In genomic region chr7:100089458-100090201, GRCh38 we compare ENCODE assay signal across 8 cellular contexts. TPM values are rescaled to one million over a fixed set of nuclear protein-coding genes. Genes with fewer than 3 reads are reported as not detected.
DNase-seq lines count a peak whose midpoint lies in the region; ATAC-seq, FAIRE-seq and TF ChIP-seq lines count a peak whose summit lies in the region.

No MANE protein-coding gene starts in this region.

- H3K27me3 Mint-ChIP-seq in activated T-cell treated with anti-CD3 and anti-CD28 coated beads, Interleukin-2, amount 50 U/mL, for 4 hours (ENCODE audit: low read depth) = no peaks in the 10 kb centered on the region
- H3K27me3 Mint-ChIP-seq in type B pancreatic cell = no peaks in the 10 kb centered on the region

- ATAC-seq in activated T-cell treated with anti-CD3 and anti-CD28 coated beads, Interleukin-2, amount 50 U/mL, for 4 hours = no peak
- no peak for ATAC-seq in HepG2
- ATAC-seq in HG03460 (IDR thresholded peaks at IDR 0.05; ENCODE audit: unreplicated experiment) = no peak

- H3K27me3 ChIP-seq in adrenal gland = no peaks in the 10 kb centered on the region
- no peaks in the 10 kb centered on the region; a peak in 1 of 5 replicates for H3K27me3 ChIP-seq in HepG2 (ENCODE audit: control insufficient read depth in 1 of 2, insufficient read depth in 2 of 2, low read length in 2 of 2)

- TF ChIP-seq CTCF in adrenal gland (IDR thresholded peaks at IDR 0.05) (no peak), HepG2 (CRISPR knock-in tag; IDR thresholded peaks at IDR 0.05) (no peak), type B pancreatic cell (conservative IDR thresholded peaks at IDR 0.05) (no peak)

- POLR2A ChIA-PET in HepG2 (lab: Yijun Ruan, JAX) = interaction anchor here (0.7 to 4.3 kb wide), 4 partner anchors 12 to 88 kb away, joined by 3 to 33 read pairs (median 16); partner anchors contain the start of genes AP4M1, GPC2, LAMTOR4 and MCM7

- H3K4me1 ChIP-seq in adrenal gland (replicated peaks in 1 of 2) (peaks cover 9 to 27% of the 10 kb centered on the region in 2 donors), HepG2 (ENCODE audit: insufficient read depth, low read length) (peaks cover 38% of the 10 kb centered on the region)

- no TSS peak for BruUV-seq in HepG2 (replicated peaks; lab: Mats Ljungman, UMichigan)

- peak overlapping the region in 3 of 4 donors; percentile 45 to 83 (median 80) for H3K4me3 ChIP-seq in adrenal gland
- peak overlapping the region; percentile 83 to 97 (median 84) for H3K4me3 ChIP-seq in HepG2 (replicated peaks in 1 of 3; ENCODE audit: insufficient read depth in 1 of 3, low read depth in 2 of 3, low read length in 3 of 3)

- DNase-seq in activated T-cell treated with anti-CD3 and anti-CD28 coated beads, Interleukin-2, amount 50 U/mL, for 4 hours = no peak
- DNase-seq in activated T-cell treated with anti-CD3 and anti-CD28 coated beads, Interleukin-2, amount 50 U/mL, for 1 hour = no peak
- DNase-seq in adrenal gland (no peak), HepG2 (ENCODE audit: low spot score) (no peak), type B pancreatic cell (ENCODE audit: extremely low spot score, unreplicated experiment) (no peak), middle frontal gyrus (ENCODE audit: extremely low spot score, low spot score) (no peak)
- DNase-seq in stimulated activated naive CD4-positive, alpha-beta T cell (lab: John Stamatoyannopoulos, UW) = no peak

- H3K79me2 ChIP-seq in HepG2 (ENCODE audit: insufficient read depth, low read length) = peaks cover 10% of the 10 kb centered on the region

- peak overlapping the region; percentile 87 for H3K27ac Mint-ChIP-seq in type B pancreatic cell

- peak overlapping the region; percentile 87 for H3K4me2 ChIP-seq in HepG2 (ENCODE audit: low read depth, low read length)

- H3K4me3 Mint-ChIP-seq in activated T-cell treated with anti-CD3 and anti-CD28 coated beads, Interleukin-2, amount 50 U/mL, for 4 hours = peak overlapping the region; percentile 85
- peak overlapping the region; percentile 95 for H3K4me3 Mint-ChIP-seq in type B pancreatic cell

- TF ChIP-seq POLR2A in adrenal gland (IDR thresholded peaks at IDR 0.05) (no peak), HepG2 (IDR thresholded peaks at IDR 0.05; ENCODE audit: insufficient read depth in 1 of 2, low read depth in 2 of 2, low read length in 2 of 2) (no peak)

- intact Hi-C loops in adrenal gland (cut with DNase I) = no loop called here
- intact Hi-C loops in HepG2 (cut with micrococcal nuclease; ENCODE audit: unreplicated experiment) = no loop called here

- H3K27ac ChIP-seq in adrenal gland = peak overlapping the region in 3 of 5 donors; percentile 17 to 85 (median 80)
- peak overlapping the region; percentile 74 for H3K27ac ChIP-seq in HepG2 (ENCODE audit: extremely low read length, insufficient read depth, low read length)

- peaks cover 0 to 42% of the 10 kb centered on the region in 2 donors for H3K36me3 ChIP-seq in adrenal gland (replicated peaks in 1 of 2)
- H3K36me3 ChIP-seq in HepG2 (replicated peaks in 1 of 2; ENCODE audit: control insufficient read depth in 1 of 2, insufficient read depth in 2 of 2, low read length in 2 of 2) = peaks cover 28 to 44% of the 10 kb centered on the region in 2 experiments

- FAIRE-seq in HepG2 (lab: Jason Lieb, UNC) = peak; percentile 4

- peaks cover 28% of the 10 kb centered on the region for H3K36me3 Mint-ChIP-seq in activated T-cell treated with anti-CD3 and anti-CD28 coated beads, Interleukin-2, amount 50 U/mL, for 4 hours (ENCODE audit: insufficient read depth)
- H3K36me3 Mint-ChIP-seq in type B pancreatic cell = peaks cover 12% of the 10 kb centered on the region

- 25 to 33% (median 27%) methylated on average over 7 of the region's 7 CpGs for WGBS in adrenal gland, 4 donors
- 8% methylated on average over 7 of the region's 7 CpGs for WGBS in HepG2 (ENCODE audit: low lambda C conversion rate)

- TF ChIP-seq EP300 in HepG2 (IDR thresholded peaks at IDR 0.05; ENCODE audit: low read depth in 2 of 2, low read length in 2 of 2) (no peak), HepG2 (CRISPR knock-in tag; IDR thresholded peaks at IDR 0.05; ENCODE audit: borderline replicate concordance) (no peak)

- H4K20me1 ChIP-seq in HepG2 (ENCODE audit: insufficient read depth, low read length) = no peaks in the 10 kb centered on the region

- peak overlapping the region; percentile 96 for H3K9ac ChIP-seq in HepG2 (ENCODE audit: insufficient read depth, low read depth, low read length)

- in situ Hi-C loops in HepG2 (cut with HindIII; ENCODE audit: extremely low pct_ligation_motif_present, low pct_unique_long_range_greater_than_20kb) = no loop called here

- no peak for TF ChIP-seq RAD21 in HepG2 (CRISPR knock-in tag; IDR thresholded peaks at IDR 0.05)

- CTCF ChIA-PET in HepG2 (lab: Yijun Ruan, JAX; ENCODE audit: low intra/inter-chr PET ratio, low total read pairs) = no interaction called here

- H3K9me3 ChIP-seq in adrenal gland (replicated peaks in 1 of 3) = no peaks in the 10 kb centered on the region
- no peaks in the 10 kb centered on the region for H3K9me3 ChIP-seq in HepG2 (ENCODE audit: low read length)

- no peak overlapping the region for H2AFZ ChIP-seq in HepG2 (ENCODE audit: low read length)

- H3K9me3 Mint-ChIP-seq in activated T-cell treated with anti-CD3 and anti-CD28 coated beads, Interleukin-2, amount 50 U/mL, for 4 hours = no peaks in the 10 kb centered on the region
- H3K9me3 Mint-ChIP-seq in type B pancreatic cell = no peaks in the 10 kb centered on the region

- H3K4me1 Mint-ChIP-seq in activated T-cell treated with anti-CD3 and anti-CD28 coated beads, Interleukin-2, amount 50 U/mL, for 4 hours (ENCODE audit: low read depth) = peaks cover 20% of the 10 kb centered on the region
- H3K4me1 Mint-ChIP-seq in type B pancreatic cell (ENCODE audit: unreplicated experiment) = peaks cover 17% of the 10 kb centered on the region

RNA-seq across cellular contexts. Expression of gene COPS6, which starts 0.9 kb away (rescaled TPM):
- 100 to 1,000 TPM; 105 to 120 (median 112) TPM for total RNA-seq in activated T-cell treated with anti-CD3 and anti-CD28 coated beads, Interleukin-2, amount 50 U/mL, for 4 hours
- total RNA-seq in adrenal gland = 100 to 1,000 TPM in 5 of 8 donors, 10 to 100 TPM in 3; 25.5 to 130 (median 102) TPM
- polyA plus RNA-seq in adrenal gland = 100 to 1,000 TPM; 135 to 194 (median 187) TPM
- 33.4 and 64.4 TPM in 2 replicates for total RNA-seq in HepG2 (2016; rRNA removed; fragmentation: Illumina TruSeq; extraction: Trizol)
- total RNA-seq in HepG2 (2016; cell fraction: cytosol; rRNA removed; fragmentation: Illumina TruSeq; extraction: Trizol; ENCODE audit: low read depth) = 9.5 and 10.2 TPM in 2 replicates
- 36.3 and 62.5 TPM in 2 replicates for total RNA-seq in HepG2 (2016; cell fraction: insoluble cytoplasmic fraction; rRNA removed; fragmentation: Illumina TruSeq; extraction: Trizol)
- 15.0 and 17.1 TPM in 2 replicates for total RNA-seq in HepG2 (2016; cell fraction: membrane; rRNA removed; fragmentation: Illumina TruSeq; extraction: Trizol)
- 28.6 and 31.2 TPM in 2 replicates for total RNA-seq in HepG2 (2016; cell fraction: nucleus; rRNA removed; fragmentation: Illumina TruSeq; extraction: Trizol)
- polyA plus RNA-seq in HepG2 (2011; rRNA removed) = 117 and 124 TPM in 2 replicates
- polyA plus RNA-seq in HepG2 (2011; cell fraction: cytosol; rRNA removed) = 122 and 127 TPM in 2 replicates
- polyA plus RNA-seq in HepG2 (2011; cell fraction: nucleus; rRNA removed) = 63.0 and 72.5 TPM in 2 replicates
- 71.1 and 91.2 TPM in 2 replicates for polyA plus RNA-seq in HepG2 (2012)
- 26.8 and 27.5 TPM in 2 replicates for polyA plus RNA-seq in HepG2 (2016; cell fraction: cytosol; fragmentation: Illumina TruSeq; extraction: Trizol; ENCODE audit: low read depth)
- polyA plus RNA-seq in HepG2 (2016; cell fraction: insoluble cytoplasmic fraction; fragmentation: Illumina TruSeq; extraction: Trizol; ENCODE audit: low read depth) = 132 and 136 TPM in 2 replicates
- polyA plus RNA-seq in HepG2 (2016; cell fraction: membrane; fragmentation: Illumina TruSeq; extraction: Trizol; ENCODE audit: low read depth) = 25.7 and 26.0 TPM in 2 replicates
- polyA plus RNA-seq in HepG2 (2016; cell fraction: nucleus; fragmentation: Illumina TruSeq; extraction: Trizol; ENCODE audit: insufficient read depth, low read depth) = 83.2 and 85.6 TPM in 2 replicates
- polyA minus RNA-seq in HepG2 (2011; rRNA and poly(A)+ RNA removed; ENCODE audit: low replicate concordance) = 104 and 348 TPM in 2 replicates
- polyA minus RNA-seq in HepG2 (2011; cell fraction: cytosol; rRNA and poly(A)+ RNA removed) = 44.1 and 55.6 TPM in 2 replicates
- polyA minus RNA-seq in HepG2 (2011; cell fraction: nucleus; rRNA and poly(A)+ RNA removed) = 29.6 and 33.3 TPM in 2 replicates
- total RNA-seq in type B pancreatic cell (ENCODE audit: low replicate concordance) = 87.0 and 120 TPM in 2 replicates

RNA-seq across cellular contexts. Expression of gene ZNF3, which starts 8.1 kb away (rescaled TPM):
- 10 to 100 TPM; 18.8 to 21.8 (median 21.6) TPM for total RNA-seq in activated T-cell treated with anti-CD3 and anti-CD28 coated beads, Interleukin-2, amount 50 U/mL, for 4 hours
- 10 to 100 TPM; 13.2 to 47.3 (median 22.1) TPM for total RNA-seq in adrenal gland
- polyA plus RNA-seq in adrenal gland = 10 to 100 TPM; 17.4 to 25.5 (median 23.2) TPM
- total RNA-seq in HepG2 (2016; rRNA removed; fragmentation: Illumina TruSeq; extraction: Trizol) = 53.2 and 56.9 TPM in 2 replicates
- total RNA-seq in HepG2 (2016; cell fraction: cytosol; rRNA removed; fragmentation: Illumina TruSeq; extraction: Trizol; ENCODE audit: low read depth) = 14.5 and 17.2 TPM in 2 replicates
- total RNA-seq in HepG2 (2016; cell fraction: insoluble cytoplasmic fraction; rRNA removed; fragmentation: Illumina TruSeq; extraction: Trizol) = 49.6 and 57.2 TPM in 2 replicates
- 31.0 and 33.2 TPM in 2 replicates for total RNA-seq in HepG2 (2016; cell fraction: membrane; rRNA removed; fragmentation: Illumina TruSeq; extraction: Trizol)
- total RNA-seq in HepG2 (2016; cell fraction: nucleus; rRNA removed; fragmentation: Illumina TruSeq; extraction: Trizol) = 75.6 and 79.7 TPM in 2 replicates
- polyA plus RNA-seq in HepG2 (2011; rRNA removed) = 29.1 and 33.7 TPM in 2 replicates
- polyA plus RNA-seq in HepG2 (2011; cell fraction: cytosol; rRNA removed) = 14.7 and 19.2 TPM in 2 replicates
- polyA plus RNA-seq in HepG2 (2011; cell fraction: nucleus; rRNA removed) = 57.3 and 62.4 TPM in 2 replicates
- polyA plus RNA-seq in HepG2 (2012) = 30.0 and 30.2 TPM in 2 replicates
- polyA plus RNA-seq in HepG2 (2016; cell fraction: cytosol; fragmentation: Illumina TruSeq; extraction: Trizol; ENCODE audit: low read depth) = 5.1 and 5.2 TPM in 2 replicates
- polyA plus RNA-seq in HepG2 (2016; cell fraction: insoluble cytoplasmic fraction; fragmentation: Illumina TruSeq; extraction: Trizol; ENCODE audit: low read depth) = 35.8 and 38.2 TPM in 2 replicates
- polyA plus RNA-seq in HepG2 (2016; cell fraction: membrane; fragmentation: Illumina TruSeq; extraction: Trizol; ENCODE audit: low read depth) = 12.2 and 13.7 TPM in 2 replicates
- 98.1 and 100 TPM in 2 replicates for polyA plus RNA-seq in HepG2 (2016; cell fraction: nucleus; fragmentation: Illumina TruSeq; extraction: Trizol; ENCODE audit: insufficient read depth, low read depth)
- 32.6 and 73.5 TPM in 2 replicates for polyA minus RNA-seq in HepG2 (2011; rRNA and poly(A)+ RNA removed; ENCODE audit: low replicate concordance)
- 17.8 and 19.3 TPM in 2 replicates for polyA minus RNA-seq in HepG2 (2011; cell fraction: cytosol; rRNA and poly(A)+ RNA removed)
- polyA minus RNA-seq in HepG2 (2011; cell fraction: nucleus; rRNA and poly(A)+ RNA removed) = 103 and 106 TPM in 2 replicates
- 52.8 and 66.6 TPM in 2 replicates for total RNA-seq in type B pancreatic cell (ENCODE audit: low replicate concordance)

RNA-seq across cellular contexts. Expression of gene MCM7, which starts 11.6 kb away (rescaled TPM):
- total RNA-seq in activated T-cell treated with anti-CD3 and anti-CD28 coated beads, Interleukin-2, amount 50 U/mL, for 4 hours = 100 to 1,000 TPM; 471 to 592 (median 521) TPM
- total RNA-seq in adrenal gland = 10 to 100 TPM; 13.6 to 51.0 (median 27.5) TPM
- polyA plus RNA-seq in adrenal gland = 10 to 100 TPM; 12.2 to 72.3 (median 52.4) TPM
- 214 and 229 TPM in 2 replicates for total RNA-seq in HepG2 (2016; rRNA removed; fragmentation: Illumina TruSeq; extraction: Trizol)
- 19.3 and 25.3 TPM in 2 replicates for total RNA-seq in HepG2 (2016; cell fraction: cytosol; rRNA removed; fragmentation: Illumina TruSeq; extraction: Trizol; ENCODE audit: low read depth)
- total RNA-seq in HepG2 (2016; cell fraction: insoluble cytoplasmic fraction; rRNA removed; fragmentation: Illumina TruSeq; extraction: Trizol) = 222 and 231 TPM in 2 replicates
- 36.3 and 40.6 TPM in 2 replicates for total RNA-seq in HepG2 (2016; cell fraction: membrane; rRNA removed; fragmentation: Illumina TruSeq; extraction: Trizol)
- total RNA-seq in HepG2 (2016; cell fraction: nucleus; rRNA removed; fragmentation: Illumina TruSeq; extraction: Trizol) = 158 and 170 TPM in 2 replicates
- polyA plus RNA-seq in HepG2 (2011; rRNA removed) = 74.6 and 84.5 TPM in 2 replicates
- 43.5 and 88.2 TPM in 2 replicates for polyA plus RNA-seq in HepG2 (2011; cell fraction: cytosol; rRNA removed)
- polyA plus RNA-seq in HepG2 (2011; cell fraction: nucleus; rRNA removed) = 179 and 250 TPM in 2 replicates
- polyA plus RNA-seq in HepG2 (2012) = 55.3 and 79.0 TPM in 2 replicates
- polyA plus RNA-seq in HepG2 (2016; cell fraction: cytosol; fragmentation: Illumina TruSeq; extraction: Trizol; ENCODE audit: low read depth) = 13.7 and 15.9 TPM in 2 replicates
- polyA plus RNA-seq in HepG2 (2016; cell fraction: insoluble cytoplasmic fraction; fragmentation: Illumina TruSeq; extraction: Trizol; ENCODE audit: low read depth) = 184 and 192 TPM in 2 replicates
- polyA plus RNA-seq in HepG2 (2016; cell fraction: membrane; fragmentation: Illumina TruSeq; extraction: Trizol; ENCODE audit: low read depth) = 21.2 and 24.5 TPM in 2 replicates
- polyA plus RNA-seq in HepG2 (2016; cell fraction: nucleus; fragmentation: Illumina TruSeq; extraction: Trizol; ENCODE audit: insufficient read depth, low read depth) = 208 and 214 TPM in 2 replicates
- polyA minus RNA-seq in HepG2 (2011; rRNA and poly(A)+ RNA removed; ENCODE audit: low replicate concordance) = 187 and 581 TPM in 2 replicates
- 44.7 and 74.8 TPM in 2 replicates for polyA minus RNA-seq in HepG2 (2011; cell fraction: cytosol; rRNA and poly(A)+ RNA removed)
- polyA minus RNA-seq in HepG2 (2011; cell fraction: nucleus; rRNA and poly(A)+ RNA removed) = 108 and 139 TPM in 2 replicates
- total RNA-seq in type B pancreatic cell (ENCODE audit: low replicate concordance) = 121 and 244 TPM in 2 replicates

RNA-seq across cellular contexts. Expression of gene AP4M1, which starts 11.8 kb away (rescaled TPM):
- 10 to 100 TPM; 13.4 to 16.0 (median 16.0) TPM for total RNA-seq in activated T-cell treated with anti-CD3 and anti-CD28 coated beads, Interleukin-2, amount 50 U/mL, for 4 hours
- total RNA-seq in adrenal gland = 10 to 100 TPM in 7 of 8 donors, 1 to 10 TPM in 1; 9.6 to 24.0 (median 16.5) TPM
- 10 to 100 TPM in 2 of 3 donors, 1 to 10 TPM in 1; 9.6 to 30.1 (median 23.5) TPM for polyA plus RNA-seq in adrenal gland
- 8.2 and 9.7 TPM in 2 replicates for total RNA-seq in HepG2 (2016; rRNA removed; fragmentation: Illumina TruSeq; extraction: Trizol)
- total RNA-seq in HepG2 (2016; cell fraction: cytosol; rRNA removed; fragmentation: Illumina TruSeq; extraction: Trizol; ENCODE audit: low read depth) = 4.1 and 5.3 TPM in 2 replicates
- total RNA-seq in HepG2 (2016; cell fraction: insoluble cytoplasmic fraction; rRNA removed; fragmentation: Illumina TruSeq; extraction: Trizol) = 7.7 and 10.0 TPM in 2 replicates
- total RNA-seq in HepG2 (2016; cell fraction: membrane; rRNA removed; fragmentation: Illumina TruSeq; extraction: Trizol) = 5.6 and 6.2 TPM in 2 replicates
- total RNA-seq in HepG2 (2016; cell fraction: nucleus; rRNA removed; fragmentation: Illumina TruSeq; extraction: Trizol) = 5.9 and 11.5 TPM in 2 replicates
- 6.0 and 6.3 TPM in 2 replicates for polyA plus RNA-seq in HepG2 (2011; rRNA removed)
- polyA plus RNA-seq in HepG2 (2011; cell fraction: cytosol; rRNA removed) = 3.9 and 4.9 TPM in 2 replicates
- polyA plus RNA-seq in HepG2 (2011; cell fraction: nucleus; rRNA removed) = 11.1 and 15.0 TPM in 2 replicates
- polyA plus RNA-seq in HepG2 (2012) = 4.9 and 5.0 TPM in 2 replicates
- 2.8 and 2.9 TPM in 2 replicates for polyA plus RNA-seq in HepG2 (2016; cell fraction: cytosol; fragmentation: Illumina TruSeq; extraction: Trizol; ENCODE audit: low read depth)
- polyA plus RNA-seq in HepG2 (2016; cell fraction: insoluble cytoplasmic fraction; fragmentation: Illumina TruSeq; extraction: Trizol; ENCODE audit: low read depth) = 5.9 and 7.7 TPM in 2 replicates
- 3.9 and 4.1 TPM in 2 replicates for polyA plus RNA-seq in HepG2 (2016; cell fraction: membrane; fragmentation: Illumina TruSeq; extraction: Trizol; ENCODE audit: low read depth)
- polyA plus RNA-seq in HepG2 (2016; cell fraction: nucleus; fragmentation: Illumina TruSeq; extraction: Trizol; ENCODE audit: insufficient read depth, low read depth) = 13.0 and 18.6 TPM in 2 replicates
- polyA minus RNA-seq in HepG2 (2011; rRNA and poly(A)+ RNA removed; ENCODE audit: low replicate concordance) = 10.8 and 17.7 TPM in 2 replicates
- polyA minus RNA-seq in HepG2 (2011; cell fraction: cytosol; rRNA and poly(A)+ RNA removed) = 3.0 and 5.2 TPM in 2 replicates
- 6.7 and 7.2 TPM in 2 replicates for polyA minus RNA-seq in HepG2 (2011; cell fraction: nucleus; rRNA and poly(A)+ RNA removed)
- total RNA-seq in type B pancreatic cell (ENCODE audit: low replicate concordance) = 25.7 and 28.5 TPM in 2 replicates

RNA-seq across cellular contexts. Expression of gene TAF6, which starts 29.5 kb away (rescaled TPM):
- total RNA-seq in activated T-cell treated with anti-CD3 and anti-CD28 coated beads, Interleukin-2, amount 50 U/mL, for 4 hours = 10 to 100 TPM; 67.3 to 74.2 (median 72.9) TPM
- total RNA-seq in adrenal gland = 100 to 1,000 TPM in 1 of 8 donors, 10 to 100 TPM in 7; 49.9 to 141 (median 71.8) TPM
- polyA plus RNA-seq in adrenal gland = 10 to 100 TPM; 41.3 to 69.4 (median 67.9) TPM
- 18.8 and 25.6 TPM in 2 replicates for total RNA-seq in HepG2 (2016; rRNA removed; fragmentation: Illumina TruSeq; extraction: Trizol)
- 10.3 and 12.6 TPM in 2 replicates for total RNA-seq in HepG2 (2016; cell fraction: cytosol; rRNA removed; fragmentation: Illumina TruSeq; extraction: Trizol; ENCODE audit: low read depth)
- 20.6 and 21.5 TPM in 2 replicates for total RNA-seq in HepG2 (2016; cell fraction: insoluble cytoplasmic fraction; rRNA removed; fragmentation: Illumina TruSeq; extraction: Trizol)
- 29.7 and 31.8 TPM in 2 replicates for total RNA-seq in HepG2 (2016; cell fraction: membrane; rRNA removed; fragmentation: Illumina TruSeq; extraction: Trizol)
- 16.2 and 20.2 TPM in 2 replicates for total RNA-seq in HepG2 (2016; cell fraction: nucleus; rRNA removed; fragmentation: Illumina TruSeq; extraction: Trizol)
- 12.6 and 12.9 TPM in 2 replicates for polyA plus RNA-seq in HepG2 (2011; rRNA removed)
- 4.9 and 5.4 TPM in 2 replicates for polyA plus RNA-seq in HepG2 (2011; cell fraction: cytosol; rRNA removed)
- 49.7 and 70.9 TPM in 2 replicates for polyA plus RNA-seq in HepG2 (2011; cell fraction: nucleus; rRNA removed)
- polyA plus RNA-seq in HepG2 (2012) = 22.2 and 26.8 TPM in 2 replicates
- 18.6 and 20.9 TPM in 2 replicates for polyA plus RNA-seq in HepG2 (2016; cell fraction: cytosol; fragmentation: Illumina TruSeq; extraction: Trizol; ENCODE audit: low read depth)
- 23.4 and 30.6 TPM in 2 replicates for polyA plus RNA-seq in HepG2 (2016; cell fraction: insoluble cytoplasmic fraction; fragmentation: Illumina TruSeq; extraction: Trizol; ENCODE audit: low read depth)
- polyA plus RNA-seq in HepG2 (2016; cell fraction: membrane; fragmentation: Illumina TruSeq; extraction: Trizol; ENCODE audit: low read depth) = 31.0 and 34.8 TPM in 2 replicates
- polyA plus RNA-seq in HepG2 (2016; cell fraction: nucleus; fragmentation: Illumina TruSeq; extraction: Trizol; ENCODE audit: insufficient read depth, low read depth) = 52.2 and 63.1 TPM in 2 replicates
- 16.7 and 22.7 TPM in 2 replicates for polyA minus RNA-seq in HepG2 (2011; rRNA and poly(A)+ RNA removed; ENCODE audit: low replicate concordance)
- polyA minus RNA-seq in HepG2 (2011; cell fraction: cytosol; rRNA and poly(A)+ RNA removed) = 9.8 and 11.7 TPM in 2 replicates
- 7.0 and 15.4 TPM in 2 replicates for polyA minus RNA-seq in HepG2 (2011; cell fraction: nucleus; rRNA and poly(A)+ RNA removed)
- total RNA-seq in type B pancreatic cell (ENCODE audit: low replicate concordance) = 50.9 and 77.7 TPM in 2 replicates
